ENCODE assay signal across 18 cellular contexts in the genomic region with DNA sequence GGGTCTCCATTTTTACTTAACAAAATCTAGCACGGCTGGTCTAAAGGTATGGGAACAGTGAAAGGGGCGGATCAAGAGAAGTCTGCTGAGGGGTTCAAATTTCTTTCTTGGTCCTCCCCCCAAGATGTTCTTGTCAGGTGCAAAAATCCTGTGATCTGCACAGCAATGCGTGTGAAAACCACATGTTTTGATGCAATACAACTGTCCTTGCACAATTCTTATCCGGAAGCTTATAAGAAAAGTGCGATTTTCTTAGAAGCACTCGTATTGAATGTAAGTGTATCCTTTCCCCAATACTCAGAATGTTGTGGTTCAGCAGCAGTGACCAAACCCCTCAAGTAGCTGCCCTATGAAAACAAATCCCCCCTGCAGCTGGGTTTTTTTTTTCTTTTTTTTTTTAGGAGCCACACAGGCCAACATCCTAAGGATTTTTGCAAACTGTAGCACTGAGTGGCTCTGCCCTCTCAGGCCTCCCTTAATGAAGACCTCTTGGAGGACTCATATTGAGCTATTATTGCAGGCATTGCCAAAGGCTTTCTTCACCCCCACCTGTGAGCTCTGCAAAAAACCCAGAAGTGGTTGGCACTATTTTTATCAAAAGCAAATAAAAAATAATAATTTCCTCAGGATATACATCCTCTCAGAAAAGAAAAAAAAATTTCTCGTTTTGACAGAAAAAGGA.
DNase-seq lines count a peak whose midpoint lies in the region; ATAC-seq and TF ChIP-seq lines count a peak whose summit lies in the region.
"Had no signal": no experiment of that assay in that cellular context is flagged by ENCODE, and none has a peak within 500 bp of the region (broad histone marks: within the 10 kb centered on the region; RNA-seq: fewer than 3 reads in every experiment).

No MANE protein-coding gene starts in this region.

- intact Hi-C loops in CD8-positive, alpha-beta T cell (cut with DNase I, micrococcal nuclease) = loop anchor here in 1 of 2 experiments (5.0 kb wide), 2 partner anchors 222 to 1973 kb away; a partner anchor contains a TSS
- intact Hi-C loops in transverse colon (cut with DNase I; ENCODE audit: low total_unique reads) = no loop called here

- peaks cover 60% of the 10 kb centered on the region for H3K4me1 Mint-ChIP-seq in CD8-positive, alpha-beta T cell (ENCODE audit: low read depth)
- H3K4me1 Mint-ChIP-seq in T-cell = peaks cover 33 to 92% (median 68%) of the 10 kb centered on the region in 3 donors
- H3K4me1 Mint-ChIP-seq in immature natural killer cell = peaks cover 67 to 77% of the 10 kb centered on the region in 2 donors

- H3K4me3 ChIP-seq in BLaER1 treated with 17β-estradiol and CSF1 and Interleukin-3, amounts not matched to agents 10 nM and 100 nM = no peak overlapping the region
- no peak overlapping the region for H3K4me3 ChIP-seq in CD8-positive, alpha-beta T cell (ENCODE audit: low read depth, low read length)
- H3K4me3 ChIP-seq in transverse colon = no peak overlapping the region
- H3K4me3 ChIP-seq: skin epidermis, tibial artery had no signal

- H3K36me3 Mint-ChIP-seq in CD8-positive, alpha-beta T cell = no peaks in the 10 kb centered on the region
- peaks cover 6% of the 10 kb centered on the region for H3K36me3 Mint-ChIP-seq in T-cell
- no peaks in the 10 kb centered on the region for H3K36me3 Mint-ChIP-seq in immature natural killer cell

- peaks cover 5 to 26% (median 14%) of the 10 kb centered on the region in 11 experiments; a peak in 19 of 22 replicates for H3K9me3 ChIP-seq in BLaER1 treated with 17β-estradiol and CSF1 and Interleukin-3, amounts not matched to agents 10 nM and 100 nM (replicated peaks in 1 of 11)
- no peaks in the 10 kb centered on the region for H3K9me3 ChIP-seq in CD8-positive, alpha-beta T cell (ENCODE audit: low read length)
- no peaks in the 10 kb centered on the region for H3K9me3 ChIP-seq in transverse colon
- H3K9me3 ChIP-seq: tibial artery had no signal

- ATAC-seq in CD8-positive, alpha-beta T cell = peak; percentile 52
- ATAC-seq in T-cell (replicated peaks in 1 of 4) (peak; percentile 36 to 61 (median 56)), GM19452 (IDR thresholded peaks at IDR 0.05; ENCODE audit: unreplicated experiment) (no peak)
- ATAC-seq: HepG2 had no signal

- POLR2A ChIA-PET in CD8-positive, alpha-beta T cell (lab: Charles Lee) = interaction anchor here (0.6 to 1.2 kb wide), 5 partner anchors 11 to 70 kb away, joined by 3 to 8 read pairs (median 3); no protein-coding TSS in a partner anchor
- POLR2A ChIA-PET in T-cell (lab: Charles Lee) = interaction anchor here (0.5 to 0.8 kb wide), 6 partner anchors 8 to 164 kb away, joined by 3 to 8 read pairs (median 4); no protein-coding TSS in a partner anchor

- H3K4me1 ChIP-seq in BLaER1 treated with 17β-estradiol and CSF1 and Interleukin-3, amounts not matched to agents 10 nM and 100 nM = peaks cover 37 to 55% (median 47%) of the 10 kb centered on the region in 10 experiments
- peaks cover 24% of the 10 kb centered on the region for H3K4me1 ChIP-seq in CD8-positive, alpha-beta T cell (ENCODE audit: insufficient read depth, low read length)
- H3K4me1 ChIP-seq in transverse colon = no peaks in the 10 kb centered on the region

- H3K27me3 Mint-ChIP-seq in CD8-positive, alpha-beta T cell (ENCODE audit: low read depth) = peaks cover 5% of the 10 kb centered on the region
- H3K27me3 Mint-ChIP-seq in T-cell (peaks cover 0 to 3% of the 10 kb centered on the region in 2 donors), immature natural killer cell (ENCODE audit: low read depth in 3 of 3) (peaks cover 0 to 5% (median 5%) of the 10 kb centered on the region in 3 donors)

- no peaks in the 10 kb centered on the region for H4K20me1 ChIP-seq in BLaER1 treated with 17β-estradiol and CSF1 and Interleukin-3, amounts not matched to agents 10 nM and 100 nM

- peak overlapping the region in 7 of 11 experiments; percentile 32 to 66 (median 52); a peak in 13 of 22 replicates for H3K27ac ChIP-seq in BLaER1 treated with 17β-estradiol and CSF1 and Interleukin-3, amounts not matched to agents 10 nM and 100 nM
- H3K27ac ChIP-seq in CD8-positive, alpha-beta T cell (ENCODE audit: low read depth, low read length) = peak overlapping the region; percentile 9
- no peak overlapping the region for H3K27ac ChIP-seq in transverse colon
- H3K27ac ChIP-seq: tibial artery had no signal

- no peaks in the 10 kb centered on the region for H3K36me3 ChIP-seq in BLaER1 treated with 17β-estradiol and CSF1 and Interleukin-3, amounts not matched to agents 10 nM and 100 nM
- no peaks in the 10 kb centered on the region for H3K36me3 ChIP-seq in CD8-positive, alpha-beta T cell (ENCODE audit: insufficient read depth, low read length)
- H3K36me3 ChIP-seq in transverse colon = no peaks in the 10 kb centered on the region
- H3K36me3 ChIP-seq: tibial artery had no signal

- 72 to 86% methylated on average over 3 to 7 of the region's 7 CpGs for WGBS in transverse colon (ENCODE audit: low coverage in 1 of 2), 2 donors

- peak overlapping the region in 2 of 11 experiments; percentile 32 to 49; a peak in 4 of 22 replicates for H3K9ac ChIP-seq in BLaER1 treated with 17β-estradiol and CSF1 and Interleukin-3, amounts not matched to agents 10 nM and 100 nM

- no peak for TF ChIP-seq POLR2A in transverse colon (IDR thresholded peaks at IDR 0.05)

- CTCF ChIA-PET in CD8-positive, alpha-beta T cell (lab: Charles Lee) = interaction anchor here (1.1 to 2.1 kb wide), 2 partner anchors 46 to 101 kb away, joined by 3 to 6 read pairs; no protein-coding TSS in a partner anchor
- CTCF ChIA-PET in T-cell (lab: Charles Lee) = interaction anchor here (0.7 to 1.5 kb wide), 9 partner anchors 8 to 126 kb away, joined by 3 to 9 read pairs (median 3); no protein-coding TSS in a partner anchor

- peak overlapping the region; percentile 32 for H3K4me3 Mint-ChIP-seq in CD8-positive, alpha-beta T cell
- H3K4me3 Mint-ChIP-seq in T-cell = peak overlapping the region; percentile 17 to 58 (median 54)
- peak overlapping the region; percentile 50 to 78 (median 72) for H3K4me3 Mint-ChIP-seq in immature natural killer cell
- H3K4me3 Mint-ChIP-seq: endodermal cell had no signal

- peak overlapping the region; percentile 84 for H3K27ac Mint-ChIP-seq in CD8-positive, alpha-beta T cell
- peak overlapping the region; percentile 89 to 98 for H3K27ac Mint-ChIP-seq in T-cell
- H3K27ac Mint-ChIP-seq in immature natural killer cell = peak overlapping the region; percentile 85 to 94 (median 92)
- H3K27ac Mint-ChIP-seq: endodermal cell had no signal

- TF ChIP-seq CTCF in CD8-positive, alpha-beta T cell (IDR thresholded peaks at IDR 0.05) = no peak
- no peak for TF ChIP-seq CTCF in transverse colon (IDR thresholded peaks at IDR 0.05)

- in situ Hi-C loops in transverse colon (cut with MboI; ENCODE audit: low pct_ligation_motif_present in 1 of 4, low pct_unique_long_range_greater_than_20kb in 1 of 4, low sequenced_read_pairs in 3 of 4) = no loop called here

- TF ChIP-seq EP300 in transverse colon (IDR thresholded peaks at IDR 0.05; ENCODE audit: low read depth) = no peak

- H3K9me3 Mint-ChIP-seq in CD8-positive, alpha-beta T cell = no peaks in the 10 kb centered on the region
- H3K9me3 Mint-ChIP-seq in T-cell (no peaks in the 10 kb centered on the region), immature natural killer cell (no peaks in the 10 kb centered on the region)
- H3K9me3 Mint-ChIP-seq: endodermal cell had no signal

- no peak for DNase-seq in CD8-positive, alpha-beta T cell
- peak in 3 of 34 experiments; percentile 26 to 40 (median 26) for DNase-seq in T-cell
- peak; percentile 69 to 77 (median 70) for DNase-seq in immature natural killer cell
- no peak for DNase-seq in AG20443 (ENCODE audit: low spot score)
- DNase-seq in transverse colon = no peak
- DNase-seq: activated CD8-positive, alpha-beta memory T cell treated with anti-CD3 and anti-CD28 coated beads, Interleukin-2, amount 50 U/mL, for 48 hours; caudate nucleus; endodermal cell; NCI-H1048; NCI-H2107; NCI-H526 treated with DMSO at 0.1 percent for 48 hours; RPMI8226; stimulated activated CD4-positive, alpha-beta T cell treated with anti-CD3 and anti-CD28 coated beads, Interleukin-4, amount 100 ng/mL, for 4 hours; tibial artery had no signal

- H3K27me3 ChIP-seq in BLaER1 treated with 17β-estradiol and CSF1 and Interleukin-3, amounts not matched to agents 10 nM and 100 nM = no peaks in the 10 kb centered on the region
- no peaks in the 10 kb centered on the region for H3K27me3 ChIP-seq in CD8-positive, alpha-beta T cell (ENCODE audit: insufficient read depth, low read length)
- peaks cover 7% of the 10 kb centered on the region for H3K27me3 ChIP-seq in transverse colon
- H3K27me3 ChIP-seq: tibial artery had no signal

- peak overlapping the region; percentile 46 to 76 (median 70) for H3K4me2 ChIP-seq in BLaER1 treated with 17β-estradiol and CSF1 and Interleukin-3, amounts not matched to agents 10 nM and 100 nM

Comparison
In these comparisons a context has a peak if more than half of its experiments do, and no peak if none do; other contexts are left out.
1. H3K27ac ChIP-seq: peak in BLaER1 treated with 17β-estradiol and CSF1 and Interleukin-3, amounts not matched to agents 10 nM and 100 nM (7 of 11) and CD8-positive, alpha-beta T cell (single experiment); none in transverse colon (0 of 4).
2. DNase-seq: peak in immature natural killer cell (3 of 3); none in CD8-positive, alpha-beta T cell (0 of 7), AG20443 (single experiment) and transverse colon (single experiment).
3. Peak in every context shown above with its lines, with median percentiles within 50 percentile points of each other: H3K27ac Mint-ChIP-seq and H3K4me3 Mint-ChIP-seq.